ENCODE assay signal across 13 cellular contexts in the genomic region with DNA sequence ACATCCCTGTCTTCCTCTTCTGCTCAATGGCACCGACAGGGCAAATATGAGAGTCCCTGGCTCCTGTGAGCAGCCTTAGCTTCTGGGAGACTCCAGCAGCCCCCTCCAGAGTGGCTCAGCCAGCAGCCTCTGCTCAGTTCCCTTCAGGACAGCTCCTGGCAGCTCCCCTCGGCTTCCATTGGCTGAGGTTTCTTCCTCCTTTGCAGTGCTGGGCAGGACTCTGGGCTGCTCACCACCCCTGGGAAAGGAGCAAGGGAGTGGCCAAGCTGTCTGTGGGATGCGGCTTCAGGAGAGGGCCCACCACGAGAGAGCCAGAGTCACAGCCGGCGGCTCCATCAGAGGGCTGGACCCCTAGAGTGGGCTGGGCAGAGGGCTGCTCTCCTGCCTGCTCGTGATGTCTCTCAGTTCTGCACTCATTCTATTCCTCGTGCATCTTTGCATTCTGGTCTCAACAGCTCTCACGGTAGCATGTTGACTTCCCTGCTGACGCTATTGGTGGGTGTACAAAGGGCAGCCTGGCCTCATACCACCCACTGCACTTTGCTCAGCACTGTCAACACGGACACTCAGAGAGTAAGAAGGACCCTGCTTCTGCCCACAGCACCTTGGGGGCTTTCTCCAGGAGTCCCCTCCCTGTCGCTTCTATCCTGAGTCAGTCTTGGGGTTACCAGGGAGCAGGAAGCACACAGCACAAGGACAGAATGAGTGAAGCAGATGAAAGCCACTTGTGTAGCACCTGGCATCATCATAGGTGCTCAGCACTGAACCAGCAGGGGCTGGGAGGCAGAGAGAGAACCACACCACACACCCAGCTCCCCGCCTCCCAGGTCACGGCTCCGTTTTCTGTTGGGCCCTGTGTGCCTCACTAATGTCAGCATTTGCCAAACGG.
A peak's percentile ranks its signal among the peaks of the same experiment; 100 is the strongest.
DNase-seq lines count a peak whose midpoint lies in the region; ATAC-seq and TF ChIP-seq lines count a peak whose summit lies in the region.
"Had no signal": no experiment of that assay in that cellular context is flagged by ENCODE, and none has a peak within 500 bp of the region (broad histone marks: within the 10 kb centered on the region; RNA-seq: fewer than 3 reads in every experiment).

No MANE protein-coding gene starts in this region.

- DNase-seq in GM23338 (ENCODE audit: low spot score) (peak; percentile 32), NCI-H510A treated with DMSO at 0.1 percent for 48 hours (lab: John Stamatoyannopoulos, UW) (peak; percentile 47), left cardiac atrium (no peak), SHP77 (lab: John Stamatoyannopoulos, UW) (no peak)
- no peak for DNase-seq in stimulated activated CD4-positive, alpha-beta T cell treated with anti-CD3 and anti-CD28 coated beads, Interleukin-1b, Interleukin-23, amount 100 ng/mL, for 48 hours
- DNase-seq in stimulated activated CD4-positive, alpha-beta T cell treated with anti-CD3 and anti-CD28 coated beads, Interleukin-4, amount 100 ng/mL, for 1 hour, result no peak
- DNase-seq: activated CD4-positive, CD25-positive, alpha-beta regulatory T cell; activated T-cell treated with anti-CD3 and anti-CD28 coated beads, Interleukin-2, amount 50 U/mL, for 72 hours; NCI-H446 treated with DMSO at 0.1 percent for 48 hours; SHP77 treated with DMSO at 0.1 percent for 48 hours; stimulated activated CD4-positive, alpha-beta T cell treated with anti-CD3 and anti-CD28 coated beads, Interleukin-2, amount 100 ng/mL, for 24 hours had no signal

- peak overlapping the region; percentile 47; the same call in 1 of the 2 replicates for H2AFZ ChIP-seq in GM23338

- no peaks in the 10 kb centered on the region for H3K79me2 ChIP-seq in GM23338 (replicated peaks; ENCODE audit: insufficient read depth)

- no peak overlapping the region for H3K9ac ChIP-seq in rectal smooth muscle tissue (ENCODE audit: low read length)

- no peak for TF ChIP-seq CTCF in GM23338 (conservative IDR thresholded peaks at IDR 0.05; ENCODE audit: low read depth in 2 of 2)

- H3K27me3 Mint-ChIP-seq in GM23338 (ENCODE audit: insufficient read depth, low read depth, poor library complexity), result peaks cover 14% of the 10 kb centered on the region

- intact Hi-C loops in left cardiac atrium (cut with DNase I), result no loop called here

- H3K27ac Mint-ChIP-seq in GM23338, result no peak overlapping the region
- H3K27ac Mint-ChIP-seq: activated T-cell treated with anti-CD3 and anti-CD28 coated beads, Interleukin-2, amount 50 U/mL, for 72 hours had no signal

- H3K36me3 ChIP-seq in GM23338 (ENCODE audit: insufficient read depth) (no peaks in the 10 kb centered on the region), rectal smooth muscle tissue (ENCODE audit: control insufficient read depth, insufficient read depth, low read length) (no peaks in the 10 kb centered on the region)

- ATAC-seq in GM23338 (peak; percentile 90), left cardiac atrium (peak; percentile 67 to 77)
- ATAC-seq: activated T-cell treated with anti-CD3 and anti-CD28 coated beads, Interleukin-2, amount 50 U/mL, for 72 hours; GM12878 had no signal

- no peak overlapping the region for H3K4me2 ChIP-seq in GM23338

- no peak overlapping the region for H3K4me3 ChIP-seq in GM23338
- peak overlapping the region; percentile 10 for H3K4me3 ChIP-seq in rectal smooth muscle tissue (ENCODE audit: low read length)
- H3K4me3 ChIP-seq: GM12878 had no signal

- no peaks in the 10 kb centered on the region for H4K20me1 ChIP-seq in GM23338 (replicated peaks; ENCODE audit: insufficient read depth)

- H3K27ac ChIP-seq in GM23338 (ENCODE audit: low read depth), result no peak overlapping the region
- no peak overlapping the region for H3K27ac ChIP-seq in rectal smooth muscle tissue (ENCODE audit: low read depth, low read length)

- H3K9me3 Mint-ChIP-seq in GM23338, result no peaks in the 10 kb centered on the region
- H3K9me3 Mint-ChIP-seq: activated T-cell treated with anti-CD3 and anti-CD28 coated beads, Interleukin-2, amount 50 U/mL, for 72 hours had no signal

- H3K4me3 Mint-ChIP-seq in GM23338, result no peak overlapping the region
- H3K4me3 Mint-ChIP-seq: activated T-cell treated with anti-CD3 and anti-CD28 coated beads, Interleukin-2, amount 50 U/mL, for 72 hours had no signal

- H3K4me1 Mint-ChIP-seq in GM23338, result peaks cover 25% of the 10 kb centered on the region

- H3K4me1 ChIP-seq in GM23338 (ENCODE audit: insufficient read depth) (peaks cover 17% of the 10 kb centered on the region; the same call in 1 of the 2 replicates), rectal smooth muscle tissue (ENCODE audit: control insufficient read depth, insufficient read depth, low read length) (peaks cover 3% of the 10 kb centered on the region)

- H3F3A ChIP-seq in GM23338 (replicated peaks; ENCODE audit: low read depth), result no peaks in the 10 kb centered on the region

- H3K27me3 ChIP-seq in GM23338 (ENCODE audit: insufficient read depth) (no peaks in the 10 kb centered on the region), rectal smooth muscle tissue (ENCODE audit: control insufficient read depth, insufficient read depth, low read length) (no peaks in the 10 kb centered on the region)

- no peaks in the 10 kb centered on the region for H3K9me2 ChIP-seq in GM23338 (ENCODE audit: insufficient read depth)

- H3K36me3 Mint-ChIP-seq in GM23338 (ENCODE audit: low read depth), result no peaks in the 10 kb centered on the region

TF ChIP-seq in GM23338, 12 proteins besides CTCF, POLR2A, EP300 and RAD21 (continues in another document):
- TF ChIP-seq JUNB (IDR thresholded peaks at IDR 0.05; ENCODE audit: unreplicated experiment) (no peak), CREB1 (CRISPR knock-in tag; IDR thresholded peaks at IDR 0.05; ENCODE audit: low read depth) (no peak), ZNF331 (CRISPR knock-in tag; IDR thresholded peaks at IDR 0.05; ENCODE audit: low read depth) (no peak), ZNF114 (CRISPR knock-in tag; IDR thresholded peaks at IDR 0.05) (no peak), EZH2 (IDR thresholded peaks at IDR 0.05; ENCODE audit: low read depth, unreplicated experiment) (no peak), STAT1 (IDR thresholded peaks at IDR 0.05; ENCODE audit: unreplicated experiment) (no peak)
- TF ChIP-seq, protein P1, sequence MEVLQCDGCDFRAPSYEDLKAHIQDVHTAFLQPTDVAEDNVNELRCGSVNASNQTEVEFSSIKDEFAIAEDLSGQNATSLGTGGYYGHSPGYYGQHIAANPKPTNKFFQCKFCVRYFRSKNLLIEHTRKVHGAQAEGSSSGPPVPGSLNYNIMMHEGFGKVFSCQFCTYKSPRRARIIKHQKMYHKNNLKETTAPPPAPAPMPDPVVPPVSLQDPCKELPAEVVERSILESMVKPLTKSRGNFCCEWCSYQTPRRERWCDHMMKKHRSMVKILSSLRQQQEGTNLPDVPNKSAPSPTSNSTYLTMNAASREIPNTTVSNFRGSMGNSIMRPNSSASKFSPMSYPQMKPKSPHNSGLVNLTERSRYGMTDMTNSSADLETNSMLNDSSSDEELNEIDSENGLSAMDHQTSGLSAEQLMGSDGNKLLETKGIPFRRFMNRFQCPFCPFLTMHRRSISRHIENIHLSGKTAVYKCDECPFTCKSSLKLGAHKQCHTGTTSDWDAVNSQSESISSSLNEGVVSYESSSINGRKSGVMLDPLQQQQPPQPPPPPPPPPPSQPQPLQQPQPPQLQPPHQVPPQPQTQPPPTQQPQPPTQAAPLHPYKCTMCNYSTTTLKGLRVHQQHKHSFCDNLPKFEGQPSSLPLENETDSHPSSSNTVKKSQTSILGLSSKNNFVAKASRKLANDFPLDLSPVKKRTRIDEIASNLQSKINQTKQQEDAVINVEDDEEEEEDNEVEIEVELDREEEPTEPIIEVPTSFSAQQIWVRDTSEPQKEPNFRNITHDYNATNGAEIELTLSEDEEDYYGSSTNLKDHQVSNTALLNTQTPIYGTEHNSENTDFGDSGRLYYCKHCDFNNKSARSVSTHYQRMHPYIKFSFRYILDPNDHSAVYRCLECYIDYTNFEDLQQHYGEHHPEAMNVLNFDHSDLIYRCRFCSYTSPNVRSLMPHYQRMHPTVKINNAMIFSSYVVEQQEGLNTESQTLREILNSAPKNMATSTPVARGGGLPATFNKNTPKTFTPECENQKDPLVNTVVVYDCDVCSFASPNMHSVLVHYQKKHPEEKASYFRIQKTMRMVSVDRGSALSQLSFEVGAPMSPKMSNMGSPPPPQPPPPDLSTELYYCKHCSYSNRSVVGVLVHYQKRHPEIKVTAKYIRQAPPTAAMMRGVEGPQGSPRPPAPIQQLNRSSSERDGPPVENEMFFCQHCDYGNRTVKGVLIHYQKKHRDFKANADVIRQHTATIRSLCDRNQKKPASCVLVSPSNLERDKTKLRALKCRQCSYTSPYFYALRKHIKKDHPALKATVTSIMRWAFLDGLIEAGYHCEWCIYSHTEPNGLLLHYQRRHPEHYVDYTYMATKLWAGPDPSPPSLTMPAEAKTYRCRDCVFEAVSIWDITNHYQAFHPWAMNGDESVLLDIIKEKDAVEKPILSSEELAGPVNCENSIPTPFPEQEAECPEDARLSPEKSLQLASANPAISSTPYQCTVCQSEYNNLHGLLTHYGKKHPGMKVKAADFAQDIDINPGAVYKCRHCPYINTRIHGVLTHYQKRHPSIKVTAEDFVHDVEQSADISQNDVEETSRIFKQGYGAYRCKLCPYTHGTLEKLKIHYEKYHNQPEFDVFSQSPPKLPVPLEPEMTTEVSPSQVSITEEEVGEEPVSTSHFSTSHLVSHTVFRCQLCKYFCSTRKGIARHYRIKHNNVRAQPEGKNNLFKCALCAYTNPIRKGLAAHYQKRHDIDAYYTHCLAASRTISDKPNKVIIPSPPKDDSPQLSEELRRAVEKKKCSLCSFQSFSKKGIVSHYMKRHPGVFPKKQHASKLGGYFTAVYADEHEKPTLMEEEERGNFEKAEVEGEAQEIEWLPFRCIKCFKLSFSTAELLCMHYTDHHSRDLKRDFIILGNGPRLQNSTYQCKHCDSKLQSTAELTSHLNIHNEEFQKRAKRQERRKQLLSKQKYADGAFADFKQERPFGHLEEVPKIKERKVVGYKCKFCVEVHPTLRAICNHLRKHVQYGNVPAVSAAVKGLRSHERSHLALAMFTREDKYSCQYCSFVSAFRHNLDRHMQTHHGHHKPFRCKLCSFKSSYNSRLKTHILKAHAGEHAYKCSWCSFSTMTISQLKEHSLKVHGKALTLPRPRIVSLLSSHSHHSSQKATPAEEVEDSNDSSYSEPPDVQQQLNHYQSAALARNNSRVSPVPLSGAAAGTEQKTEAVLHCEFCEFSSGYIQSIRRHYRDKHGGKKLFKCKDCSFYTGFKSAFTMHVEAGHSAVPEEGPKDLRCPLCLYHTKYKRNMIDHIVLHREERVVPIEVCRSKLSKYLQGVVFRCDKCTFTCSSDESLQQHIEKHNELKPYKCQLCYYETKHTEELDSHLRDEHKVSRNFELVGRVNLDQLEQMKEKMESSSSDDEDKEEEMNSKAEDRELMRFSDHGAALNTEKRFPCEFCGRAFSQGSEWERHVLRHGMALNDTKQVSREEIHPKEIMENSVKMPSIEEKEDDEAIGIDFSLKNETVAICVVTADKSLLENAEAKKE (CRISPR knock-in tag; IDR thresholded peaks at IDR 0.05), result no peak

Comparison
In these comparisons a context has a peak if more than half of its experiments do, and no peak if none do; other contexts are left out.
1. DNase-seq: peak in GM23338 (single experiment) and NCI-H510A treated with DMSO at 0.1 percent for 48 hours (single experiment); none in left cardiac atrium (single experiment), SHP77 (0 of 2), stimulated activated CD4-positive, alpha-beta T cell treated with anti-CD3 and anti-CD28 coated beads, Interleukin-1b, Interleukin-23, amount 100 ng/mL, for 48 hours (single experiment) and stimulated activated CD4-positive, alpha-beta T cell treated with anti-CD3 and anti-CD28 coated beads, Interleukin-4, amount 100 ng/mL, for 1 hour (single experiment).